26 cellular contexts compared by ENCODE assay signal in the genomic region with DNA sequence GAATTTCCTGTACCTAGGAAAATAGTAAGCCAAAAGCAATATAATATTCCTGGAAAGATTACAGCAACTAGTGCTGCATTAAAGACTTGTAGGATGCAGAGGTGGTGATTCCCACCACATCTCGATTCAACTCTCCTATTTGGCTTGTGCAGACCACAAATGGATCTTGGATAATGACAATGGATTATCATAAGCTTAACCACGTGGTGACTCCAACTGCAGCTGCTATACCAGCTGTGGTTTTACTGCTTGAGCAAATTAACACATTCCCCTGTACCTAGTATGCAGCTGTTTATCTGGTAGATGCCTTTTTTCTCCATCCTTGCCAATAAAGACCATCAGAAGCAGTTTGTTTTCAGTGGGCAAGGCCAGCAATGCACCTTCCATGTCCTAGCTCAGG.
"Had no signal": no experiment of that assay in that cellular context is flagged by ENCODE, and none has a peak within 500 bp of the region (broad histone marks: within the 10 kb centered on the region; RNA-seq: fewer than 3 reads in every experiment).

No MANE protein-coding gene starts in this region.

- H3K36me3 ChIP-seq: brain microvascular endothelial cell had no signal

- ATAC-seq: activated naive CD4-positive, alpha-beta T cell treated with anti-CD3 and anti-CD28 coated beads, Interleukin-2, amount 50 U/mL, for 72 hours; activated T-cell treated with anti-CD3 and anti-CD28 coated beads, Interleukin-2, amount 50 U/mL, for 72 hours; esophagus mucosa had no signal

- H3K4me1 Mint-ChIP-seq: activated CD4-positive, alpha-beta memory T cell treated with anti-CD3 and anti-CD28 coated beads, Interleukin-2, amount 10 ng/mL, durations not matched to agents 7 days and 5 days; activated CD4-positive, alpha-beta T cell treated with anti-CD3 and anti-CD28 coated beads, Interleukin-2, amount 10 ng/mL, durations not matched to agents 7 days and 5 days; activated naive CD4-positive, alpha-beta T cell treated with anti-CD3 and anti-CD28 coated beads, Interleukin-2, amount 10 ng/mL, durations not matched to agents 7 days and 5 days; activated naive CD8-positive, alpha-beta T cell treated with anti-CD3 and anti-CD28 coated beads, Interleukin-2, amount 10 ng/mL, durations not matched to agents 7 days and 5 days; central memory CD8-positive, alpha-beta T cell; endodermal cell had no signal

- H3K27me3 Mint-ChIP-seq: activated CD4-positive, alpha-beta memory T cell treated with anti-CD3 and anti-CD28 coated beads, Interleukin-2, amount 10 ng/mL, durations not matched to agents 7 days and 5 days; activated CD4-positive, alpha-beta T cell treated with anti-CD3 and anti-CD28 coated beads, Interleukin-2, amount 10 ng/mL, durations not matched to agents 7 days and 5 days; activated naive CD4-positive, alpha-beta T cell treated with anti-CD3 and anti-CD28 coated beads, Interleukin-2, amount 10 ng/mL, durations not matched to agents 7 days and 5 days; activated naive CD8-positive, alpha-beta T cell treated with anti-CD3 and anti-CD28 coated beads, Interleukin-2, amount 10 ng/mL, durations not matched to agents 7 days and 5 days; activated T-cell treated with anti-CD3 and anti-CD28 coated beads, Interleukin-2, amount 50 U/mL, for 24 hours; central memory CD8-positive, alpha-beta T cell; dendritic cell treated with granulocyte-macrophage colony-stimulating factor and Interleukin-4, amounts not matched to agents 40 ng/mL and 50 ng/mL, for 4 days had no signal

- H3K4me3 Mint-ChIP-seq: activated CD4-positive, alpha-beta memory T cell treated with anti-CD3 and anti-CD28 coated beads, Interleukin-2, amount 10 ng/mL, durations not matched to agents 7 days and 5 days; activated CD4-positive, alpha-beta T cell treated with anti-CD3 and anti-CD28 coated beads, Interleukin-2, amount 10 ng/mL, durations not matched to agents 7 days and 5 days; activated naive CD4-positive, alpha-beta T cell treated with anti-CD3 and anti-CD28 coated beads, Interleukin-2, amount 10 ng/mL, durations not matched to agents 7 days and 5 days; activated naive CD8-positive, alpha-beta T cell treated with anti-CD3 and anti-CD28 coated beads, Interleukin-2, amount 10 ng/mL, durations not matched to agents 7 days and 5 days; activated T-cell treated with anti-CD3 and anti-CD28 coated beads, Interleukin-2, amount 50 U/mL, for 24 hours; activated T-cell treated with anti-CD3 and anti-CD28 coated beads, Interleukin-2, amount 50 U/mL, for 72 hours; central memory CD8-positive, alpha-beta T cell; dendritic cell treated with granulocyte-macrophage colony-stimulating factor and Interleukin-4, amounts not matched to agents 40 ng/mL and 50 ng/mL, for 4 days; endodermal cell had no signal

- H3K27me3 ChIP-seq: brain microvascular endothelial cell, dorsolateral prefrontal cortex had no signal

- H3K36me3 Mint-ChIP-seq: activated naive CD4-positive, alpha-beta T cell treated with anti-CD3 and anti-CD28 coated beads, Interleukin-2, amount 10 ng/mL, durations not matched to agents 7 days and 5 days; activated naive CD4-positive, alpha-beta T cell treated with anti-CD3 and anti-CD28 coated beads, Interleukin-2, amount 50 U/mL, for 72 hours; activated naive CD8-positive, alpha-beta T cell treated with anti-CD3 and anti-CD28 coated beads, Interleukin-2, amount 10 ng/mL, durations not matched to agents 7 days and 5 days had no signal

- H3K4me3 ChIP-seq: coronary artery, dorsolateral prefrontal cortex had no signal

- DNase-seq: activated CD4-positive, alpha-beta memory T cell treated with anti-CD3 and anti-CD28 coated beads, Interleukin-2, amount 10 ng/mL, durations not matched to agents 7 days and 5 days; activated CD4-positive, alpha-beta T cell treated with anti-CD3 and anti-CD28 coated beads for 1 hour; activated CD4-positive, alpha-beta T cell treated with anti-CD3 and anti-CD28 coated beads for 4 hours; activated CD4-positive, alpha-beta T cell treated with anti-CD3 and anti-CD28 coated beads, Interleukin-2, amount 10 ng/mL, durations not matched to agents 7 days and 5 days; activated CD4-positive, alpha-beta T cell treated with anti-CD3 and anti-CD28 coated beads, Interleukin-2, amount 50 U/mL, for 4 hours; activated CD8-positive, alpha-beta memory T cell treated with anti-CD3 and anti-CD28 coated beads, Interleukin-2, amount 50 U/mL, for 48 hours; activated gamma-delta T cell; activated naive CD4-positive, alpha-beta T cell; activated naive CD4-positive, alpha-beta T cell treated with anti-CD3 and anti-CD28 coated beads, Interleukin-2, amount 10 ng/mL, durations not matched to agents 7 days and 5 days; activated naive CD8-positive, alpha-beta T cell treated with anti-CD3 and anti-CD28 coated beads, Interleukin-2, amount 10 ng/mL, durations not matched to agents 7 days and 5 days; activated T-cell treated with anti-CD3 and anti-CD28 coated beads for 4 hours; activated T-cell treated with anti-CD3 and anti-CD28 coated beads, Interleukin-2, amount 50 U/mL, for 24 hours; activated T-cell treated with anti-CD3 and anti-CD28 coated beads, Interleukin-2, amount 50 U/mL, for 72 hours; anterior cingulate cortex; brain microvascular endothelial cell; dorsolateral prefrontal cortex; effector memory CD4-positive, alpha-beta T cell; endodermal cell; foreskin fibroblast; head of caudate nucleus; T-helper 2 cell had no signal

- H3K27ac Mint-ChIP-seq: activated CD4-positive, alpha-beta memory T cell treated with anti-CD3 and anti-CD28 coated beads, Interleukin-2, amount 10 ng/mL, durations not matched to agents 7 days and 5 days; activated CD4-positive, alpha-beta T cell treated with anti-CD3 and anti-CD28 coated beads, Interleukin-2, amount 10 ng/mL, durations not matched to agents 7 days and 5 days; activated naive CD4-positive, alpha-beta T cell treated with anti-CD3 and anti-CD28 coated beads, Interleukin-2, amount 10 ng/mL, durations not matched to agents 7 days and 5 days; activated naive CD4-positive, alpha-beta T cell treated with anti-CD3 and anti-CD28 coated beads, Interleukin-2, amount 50 U/mL, for 72 hours; activated naive CD8-positive, alpha-beta T cell treated with anti-CD3 and anti-CD28 coated beads, Interleukin-2, amount 10 ng/mL, durations not matched to agents 7 days and 5 days; activated T-cell treated with anti-CD3 and anti-CD28 coated beads, Interleukin-2, amount 50 U/mL, for 24 hours; activated T-cell treated with anti-CD3 and anti-CD28 coated beads, Interleukin-2, amount 50 U/mL, for 72 hours; dendritic cell treated with granulocyte-macrophage colony-stimulating factor and Interleukin-4, amounts not matched to agents 40 ng/mL and 50 ng/mL, for 4 days; endodermal cell had no signal

- H3K9me3 Mint-ChIP-seq: activated CD4-positive, alpha-beta memory T cell treated with anti-CD3 and anti-CD28 coated beads, Interleukin-2, amount 10 ng/mL, durations not matched to agents 7 days and 5 days; activated CD4-positive, alpha-beta T cell treated with anti-CD3 and anti-CD28 coated beads, Interleukin-2, amount 10 ng/mL, durations not matched to agents 7 days and 5 days; dendritic cell treated with granulocyte-macrophage colony-stimulating factor and Interleukin-4, amounts not matched to agents 40 ng/mL and 50 ng/mL, for 4 days; endodermal cell had no signal
